ENCODE assay signal across 19 cellular contexts in genomic region chr5:170263906-170264305, GRCh38. TPM values are rescaled to one million over a fixed set of nuclear protein-coding genes. Genes with fewer than 3 reads are reported as not detected.
A peak's percentile ranks its signal among the peaks of the same experiment; 100 is the strongest.
DNase-seq lines count a peak whose midpoint lies in the region; ATAC-seq and TF ChIP-seq lines count a peak whose summit lies in the region.
"Had no signal": no experiment of that assay in that cellular context is flagged by ENCODE, and none has a peak within 500 bp of the region (broad histone marks: within the 10 kb centered on the region; RNA-seq: fewer than 3 reads in every experiment).

No MANE protein-coding gene starts in this region.

- H3K4me1 Mint-ChIP-seq in stimulated activated naive CD8-positive, alpha-beta T cell treated with anti-CD3 and anti-CD28 coated beads, Interleukin-15, Interleukin-2, amounts not matched to agents 100 ng/mL and 50 ng/mL, for 24 hours (ENCODE audit: low read depth): peaks cover 76% of the 10 kb centered on the region
- peaks cover 73% of the 10 kb centered on the region for H3K4me1 Mint-ChIP-seq in activated CD4-positive, alpha-beta memory T cell treated with anti-CD3 and anti-CD28 coated beads for 36 hours (ENCODE audit: low read depth)

- ATAC-seq in stimulated activated naive CD8-positive, alpha-beta T cell treated with anti-CD3 and anti-CD28 coated beads, Interleukin-15, Interleukin-2, amounts not matched to agents 100 U/mL and 50 U/mL, for 24 hours: no peak
- ATAC-seq in HG02938 (IDR thresholded peaks at IDR 0.05; ENCODE audit: unreplicated experiment): no peak
- ATAC-seq: body of pancreas, psoas muscle had no signal

- H3K36me3 ChIP-seq in effector memory CD4-positive, alpha-beta T cell (ENCODE audit: control insufficient read depth, insufficient read depth, low read length): peaks cover 68% of the 10 kb centered on the region
- no peaks in the 10 kb centered on the region for H3K36me3 ChIP-seq in prostate gland
- H3K36me3 ChIP-seq: transverse colon had no signal

- no peaks in the 10 kb centered on the region for H3K27me3 Mint-ChIP-seq in stimulated activated naive CD8-positive, alpha-beta T cell treated with anti-CD3 and anti-CD28 coated beads, Interleukin-15, Interleukin-2, amounts not matched to agents 100 ng/mL and 50 ng/mL, for 24 hours
- no peaks in the 10 kb centered on the region for H3K27me3 Mint-ChIP-seq in activated CD4-positive, alpha-beta memory T cell treated with anti-CD3 and anti-CD28 coated beads for 36 hours

- POLR2A ChIA-PET in activated CD4-positive, alpha-beta memory T cell treated with anti-CD3 and anti-CD28 coated beads for 36 hours (lab: Charles Lee): interaction anchor here (2.8 to 7.7 kb wide), 2 partner anchors 11 to 29 kb away, joined by 8 to 113 read pairs; partner anchors contain the start of gene LCP2

- TF ChIP-seq CTCF in prostate gland (IDR thresholded peaks at IDR 0.05): no peak

- CTCF ChIA-PET in activated CD4-positive, alpha-beta memory T cell treated with anti-CD3 and anti-CD28 coated beads for 36 hours (lab: Charles Lee): interaction anchor here (6.1 to 14.1 kb wide), 2 partner anchors 30 to 77 kb away, joined by 137 to 290 read pairs; partner anchors contain the start of gene LCP2

- no peak for DNase-seq in stimulated activated naive CD8-positive, alpha-beta T cell treated with anti-CD3 and anti-CD28 coated beads, Interleukin-15, Interleukin-2, amounts not matched to agents 100 U/mL and 50 U/mL, for 24 hours
- DNase-seq in activated CD4-positive, alpha-beta memory T cell treated with anti-CD3 and anti-CD28 coated beads for 36 hours: no peak
- DNase-seq in effector memory CD4-positive, alpha-beta T cell: no peak
- DNase-seq in prostate gland (ENCODE audit: low spot score) (no peak), NCI-H1048 (lab: John Stamatoyannopoulos, UW) (no peak)
- DNase-seq: body of pancreas; COR-L47; DND-41; MM.1S; NCI-H1436 treated with DMSO at 0.1 percent for 48 hours; psoas muscle; stimulated activated CD4-positive, alpha-beta T cell treated with anti-CD3 and anti-CD28 coated beads, Interleukin-1b, Interleukin-23, amount 100 ng/mL, for 48 hours; stimulated activated naive CD4-positive, alpha-beta T cell; transverse colon had no signal

- H3K27ac ChIP-seq in effector memory CD4-positive, alpha-beta T cell (ENCODE audit: insufficient read depth, low read length, poor library complexity, severe bottlenecking): peak overlapping the region; percentile 36
- no peak overlapping the region for H3K27ac ChIP-seq in prostate gland
- H3K27ac ChIP-seq: body of pancreas, psoas muscle, transverse colon had no signal

- WGBS in prostate gland: 64% methylated on average over 4 of the region's 4 CpGs

- no peak for TF ChIP-seq POLR2A in prostate gland (IDR thresholded peaks at IDR 0.05)

- no peak overlapping the region for H3K4me3 ChIP-seq in effector memory CD4-positive, alpha-beta T cell (ENCODE audit: insufficient read depth, low read depth, low read length, poor library complexity, severe bottlenecking)
- H3K4me3 ChIP-seq in prostate gland: no peak overlapping the region
- H3K4me3 ChIP-seq: body of pancreas, psoas muscle, transverse colon had no signal

- H3K9me3 ChIP-seq in effector memory CD4-positive, alpha-beta T cell (ENCODE audit: control insufficient read depth, low read length): no peaks in the 10 kb centered on the region
- no peaks in the 10 kb centered on the region for H3K9me3 ChIP-seq in prostate gland
- H3K9me3 ChIP-seq: body of pancreas, psoas muscle, transverse colon had no signal

- peaks cover 67% of the 10 kb centered on the region for H3K4me1 ChIP-seq in effector memory CD4-positive, alpha-beta T cell (ENCODE audit: control insufficient read depth, insufficient read depth, low read length, poor library complexity, severe bottlenecking)
- no peaks in the 10 kb centered on the region for H3K4me1 ChIP-seq in prostate gland (replicated peaks)
- H3K4me1 ChIP-seq: psoas muscle had no signal

- peaks cover 95% of the 10 kb centered on the region for H3K36me3 Mint-ChIP-seq in stimulated activated naive CD8-positive, alpha-beta T cell treated with anti-CD3 and anti-CD28 coated beads, Interleukin-15, Interleukin-2, amounts not matched to agents 100 ng/mL and 50 ng/mL, for 24 hours (ENCODE audit: low read depth)
- peaks cover 88% of the 10 kb centered on the region for H3K36me3 Mint-ChIP-seq in activated CD4-positive, alpha-beta memory T cell treated with anti-CD3 and anti-CD28 coated beads for 36 hours

- H3K4me3 Mint-ChIP-seq in stimulated activated naive CD8-positive, alpha-beta T cell treated with anti-CD3 and anti-CD28 coated beads, Interleukin-15, Interleukin-2, amounts not matched to agents 100 ng/mL and 50 ng/mL, for 24 hours: peak overlapping the region; percentile 12
- H3K4me3 Mint-ChIP-seq in activated CD4-positive, alpha-beta memory T cell treated with anti-CD3 and anti-CD28 coated beads for 36 hours: no peak overlapping the region
- H3K4me3 Mint-ChIP-seq: neural crest cell had no signal

- peak overlapping the region; percentile 70 for H3K27ac Mint-ChIP-seq in stimulated activated naive CD8-positive, alpha-beta T cell treated with anti-CD3 and anti-CD28 coated beads, Interleukin-15, Interleukin-2, amounts not matched to agents 100 ng/mL and 50 ng/mL, for 24 hours
- peak overlapping the region; percentile 91 for H3K27ac Mint-ChIP-seq in activated CD4-positive, alpha-beta memory T cell treated with anti-CD3 and anti-CD28 coated beads for 36 hours

- H3K9me3 Mint-ChIP-seq in stimulated activated naive CD8-positive, alpha-beta T cell treated with anti-CD3 and anti-CD28 coated beads, Interleukin-15, Interleukin-2, amounts not matched to agents 100 ng/mL and 50 ng/mL, for 24 hours: no peaks in the 10 kb centered on the region
- H3K9me3 Mint-ChIP-seq in activated CD4-positive, alpha-beta memory T cell treated with anti-CD3 and anti-CD28 coated beads for 36 hours: no peaks in the 10 kb centered on the region
- H3K9me3 Mint-ChIP-seq: neural crest cell had no signal

- intact Hi-C loops in activated CD4-positive, alpha-beta memory T cell treated with anti-CD3 and anti-CD28 coated beads for 36 hours (cut with micrococcal nuclease): no loop called here
- intact Hi-C loops in prostate gland (cut with DNase I): no loop called here

- H3K27me3 ChIP-seq in effector memory CD4-positive, alpha-beta T cell (replicated peaks; ENCODE audit: control insufficient read depth, insufficient read depth, low read length, poor library complexity, severe bottlenecking): no peaks in the 10 kb centered on the region
- peaks cover 4% of the 10 kb centered on the region for H3K27me3 ChIP-seq in prostate gland (replicated peaks; ENCODE audit: insufficient read depth)
- H3K27me3 ChIP-seq: body of pancreas, transverse colon had no signal

RNA-seq across cellular contexts. Expression of gene C5orf58, which starts 31.1 kb away (rescaled TPM):
- total RNA-seq in activated CD4-positive, alpha-beta memory T cell treated with anti-CD3 and anti-CD28 coated beads for 36 hours: not detected
- 10 to 100 TPM in 1 of 2 donors, not detected in 1; 15.7 TPM for total RNA-seq in prostate gland
- total RNA-seq: body of pancreas, mesenteric fat pad, neural crest cell, psoas muscle, skeletal muscle tissue had no signal

RNA-seq across cellular contexts. Expression of gene LCP2, which starts 33.7 kb away (rescaled TPM):
- 100 to 1,000 TPM; 212 to 213 TPM for total RNA-seq in activated CD4-positive, alpha-beta memory T cell treated with anti-CD3 and anti-CD28 coated beads for 36 hours
- total RNA-seq in prostate gland: 10 to 100 TPM in 1 of 2 donors, 1 to 10 TPM in 1; 3.3 to 11.3 TPM
- total RNA-seq: neural crest cell had no signal

Comparison
In these comparisons a context has a peak if more than half of its experiments do, and no peak if none do; other contexts are left out.
1. RNA of gene LCP2, which starts 33.7 kb away (total RNA-seq): 212 to 213 TPM in activated CD4-positive, alpha-beta memory T cell treated with anti-CD3 and anti-CD28 coated beads for 36 hours; 3.3 to 11.3 TPM in prostate gland; every median in the first group is over 10 times any median in the second.